ENCODE assay signal across 9 cellular contexts in the genomic region with DNA sequence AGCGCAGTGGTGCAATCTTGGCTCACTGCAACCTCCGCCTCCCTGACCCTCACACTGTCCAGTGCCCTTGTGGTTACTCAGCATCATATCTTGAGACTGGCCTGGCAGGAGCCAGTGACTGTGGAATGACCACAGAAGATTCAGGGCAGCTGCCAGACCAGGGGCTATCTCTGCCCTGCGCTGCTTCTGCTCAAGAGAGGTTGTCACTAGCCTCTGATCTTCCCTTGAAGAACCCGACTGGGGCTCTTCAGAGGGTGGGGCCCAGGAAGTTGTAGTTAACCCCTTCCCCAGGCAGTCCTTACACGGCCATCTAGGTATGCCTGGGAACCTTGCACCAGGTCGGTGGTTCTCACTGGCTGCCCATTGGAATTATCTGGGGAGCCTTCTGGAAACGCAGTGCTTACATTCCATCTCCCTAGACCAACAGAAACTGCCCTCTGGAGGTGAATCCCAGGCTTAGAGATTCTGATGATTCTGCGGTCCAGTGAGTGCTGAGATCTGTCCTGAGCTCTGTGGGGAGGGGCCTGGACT. TPM values are rescaled to one million over a fixed set of nuclear protein-coding genes. Genes with fewer than 3 reads are reported as not detected.
DNase-seq lines count a peak whose midpoint lies in the region; ATAC-seq and TF ChIP-seq lines count a peak whose summit lies in the region.
"Had no signal": no experiment of that assay in that cellular context is flagged by ENCODE, and none has a peak within 500 bp of the region (broad histone marks: within the 10 kb centered on the region; RNA-seq: fewer than 3 reads in every experiment).

No MANE protein-coding gene starts in this region.

- peak overlapping the region; percentile 17 for H3K18ac ChIP-seq in neuronal stem cell (ENCODE audit: low read length)

- peaks cover 51 to 72% of the 10 kb centered on the region in 2 donors for H3K36me3 ChIP-seq in neuronal stem cell (replicated peaks in 1 of 2; ENCODE audit: control insufficient read depth in 2 of 2, insufficient read depth in 2 of 2, low read length in 2 of 2)

- peak; percentile 65 for ATAC-seq in WTC11
- ATAC-seq in left cardiac atrium: peak; percentile 45 to 67
- ATAC-seq in GM21381 (IDR thresholded peaks at IDR 0.05; ENCODE audit: unreplicated experiment): no peak

- peak overlapping the region; percentile 60 for H3K27ac Mint-ChIP-seq in WTC11
- H3K27ac Mint-ChIP-seq in activated CD4-positive, alpha-beta T cell treated with anti-CD3 and anti-CD28 coated beads, Interleukin-2, amount 10 ng/mL, durations not matched to agents 24 days and 14 days: no peak overlapping the region
- H3K27ac Mint-ChIP-seq: memory B cell had no signal

- no peak overlapping the region for H3K4ac ChIP-seq in neuronal stem cell (ENCODE audit: low read length)

- no peaks in the 10 kb centered on the region for H3K9me3 ChIP-seq in neuronal stem cell (replicated peaks in 1 of 2; ENCODE audit: control insufficient read depth in 2 of 2, insufficient read depth in 1 of 2, low read depth in 1 of 2, low read length in 2 of 2)

- intact Hi-C loops in left cardiac atrium (cut with DNase I): loop anchor here in 1 of 2 donors (5.0 kb wide), 1 partner anchor 73 kb away; no protein-coding TSS in a partner anchor
- intact Hi-C loops in activated CD4-positive, alpha-beta T cell treated with anti-CD3 and anti-CD28 coated beads, Interleukin-2, amount 10 ng/mL, durations not matched to agents 24 days and 14 days (cut with micrococcal nuclease): no loop called here

- CTCF ChIA-PET in WTC11 (lab: Charles Lee): interaction anchor here (0.6 to 1.4 kb wide), 10 partner anchors 9 to 165 kb away, joined by 3 to 9 read pairs (median 3); no protein-coding TSS in a partner anchor

- peak; percentile 80 for DNase-seq in AG08396 (ENCODE audit: low spot score)
- no peak for DNase-seq in WTC11 (ENCODE audit: low spot score)
- DNase-seq in left cardiac atrium: no peak
- no peak for DNase-seq in neuronal stem cell (ENCODE audit: low spot score)
- no peak for DNase-seq in COLO829 (ENCODE audit: low spot score)
- DNase-seq in activated CD4-positive, alpha-beta T cell treated with anti-CD3 and anti-CD28 coated beads, Interleukin-2, amount 10 ng/mL, durations not matched to agents 24 days and 14 days: no peak
- DNase-seq in activated CD4-positive, alpha-beta T cell treated with anti-CD3 and anti-CD28 coated beads, Interleukin-2, amount 50 U/mL, for 4 hours: no peak

- no peak overlapping the region for H2AFZ ChIP-seq in neuronal stem cell (ENCODE audit: low read length)

- no peaks in the 10 kb centered on the region for H3K4me1 ChIP-seq in neuronal stem cell (ENCODE audit: control insufficient read depth in 2 of 2, insufficient read depth in 1 of 2, low read depth in 1 of 2, low read length in 2 of 2)

- H2BK15ac ChIP-seq in neuronal stem cell (ENCODE audit: low read length): no peak overlapping the region

- POLR2A ChIA-PET in WTC11 (lab: Charles Lee): interaction anchor here (0.6 kb wide), 1 partner anchor 56 kb away, joined by 3 read pairs; no protein-coding TSS in a partner anchor

- no peak for TF ChIP-seq CTCF in WTC11 (IDR thresholded peaks at IDR 0.05)

- no peak overlapping the region for H3K4me3 ChIP-seq in neuronal stem cell (ENCODE audit: low read length in 2 of 2)

- H3K4me2 ChIP-seq in neuronal stem cell (ENCODE audit: insufficient read depth, low read length, poor library complexity, severe bottlenecking): peak overlapping the region; percentile 11

- H3K36me3 Mint-ChIP-seq in WTC11: peaks cover 56% of the 10 kb centered on the region
- H3K36me3 Mint-ChIP-seq in activated CD4-positive, alpha-beta T cell treated with anti-CD3 and anti-CD28 coated beads, Interleukin-2, amount 10 ng/mL, durations not matched to agents 24 days and 14 days (ENCODE audit: low read depth): peaks cover 17% of the 10 kb centered on the region
- H3K36me3 Mint-ChIP-seq: memory B cell had no signal

- H3K23ac ChIP-seq in neuronal stem cell (ENCODE audit: low read depth, low read length, poor library complexity): no peak overlapping the region

- peaks cover 3% of the 10 kb centered on the region for H3K79me1 ChIP-seq in neuronal stem cell (ENCODE audit: low read depth, low read length)

- peaks cover 3% of the 10 kb centered on the region; the same call in 1 of the 2 replicates for H3K4me1 Mint-ChIP-seq in WTC11
- H3K4me1 Mint-ChIP-seq in activated CD4-positive, alpha-beta T cell treated with anti-CD3 and anti-CD28 coated beads, Interleukin-2, amount 10 ng/mL, durations not matched to agents 24 days and 14 days: peaks cover 9% of the 10 kb centered on the region
- H3K4me1 Mint-ChIP-seq: memory B cell had no signal

- H4K91ac ChIP-seq in neuronal stem cell (ENCODE audit: low read depth, low read length, poor library complexity): no peak overlapping the region

- H2BK12ac ChIP-seq in neuronal stem cell (ENCODE audit: low read length): no peak overlapping the region

- no peak overlapping the region for H3K4me3 Mint-ChIP-seq in WTC11
- no peak overlapping the region for H3K4me3 Mint-ChIP-seq in activated CD4-positive, alpha-beta T cell treated with anti-CD3 and anti-CD28 coated beads, Interleukin-2, amount 10 ng/mL, durations not matched to agents 24 days and 14 days
- H3K4me3 Mint-ChIP-seq: memory B cell had no signal

- H2AK5ac ChIP-seq in neuronal stem cell (ENCODE audit: low read depth, low read length): no peak overlapping the region

- no peaks in the 10 kb centered on the region for H3K27me3 Mint-ChIP-seq in WTC11 (ENCODE audit: low read depth)
- no peaks in the 10 kb centered on the region for H3K27me3 Mint-ChIP-seq in activated CD4-positive, alpha-beta T cell treated with anti-CD3 and anti-CD28 coated beads, Interleukin-2, amount 10 ng/mL, durations not matched to agents 24 days and 14 days

- H4K8ac ChIP-seq in neuronal stem cell (ENCODE audit: low read depth, low read length): no peak overlapping the region

- no CpG with 5 or more reads among the region's 8 CpGs for WGBS in neuronal stem cell (ENCODE audit: extremely low coverage in 2 of 2, insufficient read length in 2 of 2, insufficient replicate concordance in 1 of 2), 2 donors

- H3K9ac ChIP-seq in neuronal stem cell (ENCODE audit: low read depth, low read length, poor library complexity): no peak overlapping the region

- H3K9me3 Mint-ChIP-seq in WTC11: no peaks in the 10 kb centered on the region
- H3K9me3 Mint-ChIP-seq in activated CD4-positive, alpha-beta T cell treated with anti-CD3 and anti-CD28 coated beads, Interleukin-2, amount 10 ng/mL, durations not matched to agents 24 days and 14 days: no peaks in the 10 kb centered on the region
- H3K9me3 Mint-ChIP-seq: memory B cell had no signal

- H3K14ac ChIP-seq in neuronal stem cell (ENCODE audit: low read length): no peak overlapping the region

- H3K27me3 ChIP-seq in neuronal stem cell (ENCODE audit: control insufficient read depth in 3 of 3, insufficient read depth in 3 of 3, low read depth in 1 of 3, low read length in 3 of 3): no peaks in the 10 kb centered on the region

- no peak overlapping the region for H3K27ac ChIP-seq in neuronal stem cell (replicated peaks; ENCODE audit: low read length)

- H2BK5ac ChIP-seq in neuronal stem cell (ENCODE audit: low read length): no peak overlapping the region

- no peak overlapping the region for H2BK120ac ChIP-seq in neuronal stem cell (ENCODE audit: low read depth, low read length)

TF ChIP-seq in WTC11, 78 proteins besides CTCF, POLR2A, EP300 and RAD21 (continues in another document):
- TF ChIP-seq TEAD4 (CRISPR knock-in tag; IDR thresholded peaks at IDR 0.05): no peak
- no peak for TF ChIP-seq FOXJ3 (CRISPR knock-in tag; IDR thresholded peaks at IDR 0.05; ENCODE audit: borderline replicate concordance)
- TF ChIP-seq MAX (CRISPR knock-in tag; IDR thresholded peaks at IDR 0.05): no peak
- no peak for TF ChIP-seq PREB (CRISPR knock-in tag; IDR thresholded peaks at IDR 0.05; ENCODE audit: borderline replicate concordance)
- TF ChIP-seq ZNF317 (CRISPR knock-in tag; IDR thresholded peaks at IDR 0.05; ENCODE audit: borderline replicate concordance, low read depth): no peak
- no peak for TF ChIP-seq GABPB1 (CRISPR knock-in tag; IDR thresholded peaks at IDR 0.05)
- no peak for TF ChIP-seq ZNF121 (CRISPR knock-in tag; IDR thresholded peaks at IDR 0.05)
- no peak for TF ChIP-seq FOXP4 (CRISPR knock-in tag; IDR thresholded peaks at IDR 0.05)
- no peak for TF ChIP-seq NFATC4 (CRISPR knock-in tag; IDR thresholded peaks at IDR 0.05)
- TF ChIP-seq ZNF396 (CRISPR knock-in tag; IDR thresholded peaks at IDR 0.05; ENCODE audit: borderline replicate concordance): no peak

RNA-seq across cellular contexts. Expression of gene PLEKHG3, which starts 41.4 kb away (rescaled TPM):
- 70.6 to 75.3 TPM (median 71.8 TPM) in 3 replicates for total RNA-seq in WTC11 (2021)
- 10 to 100 TPM; 29.4 to 37.7 TPM for total RNA-seq in left cardiac atrium
- 66.9 TPM for polyA plus RNA-seq in neuronal stem cell (2013, experiment 1 of 2)
- 64.7 TPM for polyA plus RNA-seq in neuronal stem cell (2013, experiment 2 of 2)
- 3.0 and 3.1 TPM in 2 replicates for total RNA-seq in activated CD4-positive, alpha-beta T cell treated with anti-CD3 and anti-CD28 coated beads, Interleukin-2, amount 10 ng/mL, durations not matched to agents 24 days and 14 days
